ENCODE assay signal across 3 cellular contexts in the genomic region with DNA sequence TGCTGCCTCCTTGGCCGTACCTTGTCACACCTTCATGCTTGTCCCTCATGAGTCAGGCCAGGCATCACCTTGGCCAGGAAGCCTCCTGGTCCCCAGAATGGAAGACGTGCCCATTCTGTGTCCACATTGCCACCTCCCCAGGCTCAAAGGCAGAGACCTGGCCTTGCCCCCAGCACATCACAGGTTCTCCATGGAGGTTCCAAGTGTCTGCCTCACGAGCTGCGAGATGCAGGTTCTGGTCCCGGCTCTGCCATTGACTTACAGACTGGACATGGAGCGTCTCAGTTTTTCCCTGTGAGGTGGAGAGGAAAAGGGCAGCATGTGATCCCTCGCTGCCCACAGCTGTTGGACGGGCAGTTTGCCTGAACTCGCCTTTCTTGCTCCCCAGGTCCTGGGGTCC.
TF ChIP-seq lines count a peak whose summit lies in the region.

No MANE protein-coding gene starts in this region.

TF ChIP-seq in HEK293, 187 proteins besides CTCF, POLR2A, EP300 and RAD21:
- TF ChIP-seq ZNF544 (tag by site-specific recombination; IDR thresholded peaks at IDR 0.05) (no peak), ZNF777 (tag by site-specific recombination; IDR thresholded peaks at IDR 0.05; ENCODE audit: borderline replicate concordance) (0 out of 2 replicates have a peak, but pooled peaks have one; percentile 18)
TF ChIP-seq in HEK293: peak in this region for 1.

TF ChIP-seq in GM12878, 131 proteins besides CTCF, POLR2A, EP300 and RAD21:
- TF ChIP-seq NFIC (IDR thresholded peaks at IDR 0.05; ENCODE audit: low read depth, low read length) (no peak), TCF3 (IDR thresholded peaks at IDR 0.05; ENCODE audit: borderline replicate concordance, insufficient read depth, low read depth, low read length) (no peak), EED (IDR thresholded peaks at IDR 0.05; ENCODE audit: low read depth) (no peak), ZBTB11 (CRISPR knock-in tag; IDR thresholded peaks at IDR 0.05) (no peak), ZNF384 (IDR thresholded peaks at IDR 0.05; ENCODE audit: borderline replicate concordance, low read depth, low read length) (no peak), ZBTB33 (IDR thresholded peaks at IDR 0.05) (no peak), CREB1 (IDR thresholded peaks at IDR 0.05; ENCODE audit: low read depth) (no peak), NR2F1 (conservative IDR thresholded peaks at IDR 0.05) (no peak), RFX5 (IDR thresholded peaks at IDR 0.05; ENCODE audit: low read depth, low read length) (no peak), SMC3 (IDR thresholded peaks at IDR 0.05; ENCODE audit: borderline replicate concordance, low read length) (no peak), BMI1 (IDR thresholded peaks at IDR 0.05; ENCODE audit: borderline replicate concordance) (no peak), BRCA1 (IDR thresholded peaks at IDR 0.05; ENCODE audit: low read depth, low read length) (no peak), LARP7 (IDR thresholded peaks at IDR 0.05) (no peak), FOS (IDR thresholded peaks at IDR 0.05; ENCODE audit: borderline replicate concordance, extremely low read depth, insufficient read length) (no peak)
- TF ChIP-seq, protein P1, sequence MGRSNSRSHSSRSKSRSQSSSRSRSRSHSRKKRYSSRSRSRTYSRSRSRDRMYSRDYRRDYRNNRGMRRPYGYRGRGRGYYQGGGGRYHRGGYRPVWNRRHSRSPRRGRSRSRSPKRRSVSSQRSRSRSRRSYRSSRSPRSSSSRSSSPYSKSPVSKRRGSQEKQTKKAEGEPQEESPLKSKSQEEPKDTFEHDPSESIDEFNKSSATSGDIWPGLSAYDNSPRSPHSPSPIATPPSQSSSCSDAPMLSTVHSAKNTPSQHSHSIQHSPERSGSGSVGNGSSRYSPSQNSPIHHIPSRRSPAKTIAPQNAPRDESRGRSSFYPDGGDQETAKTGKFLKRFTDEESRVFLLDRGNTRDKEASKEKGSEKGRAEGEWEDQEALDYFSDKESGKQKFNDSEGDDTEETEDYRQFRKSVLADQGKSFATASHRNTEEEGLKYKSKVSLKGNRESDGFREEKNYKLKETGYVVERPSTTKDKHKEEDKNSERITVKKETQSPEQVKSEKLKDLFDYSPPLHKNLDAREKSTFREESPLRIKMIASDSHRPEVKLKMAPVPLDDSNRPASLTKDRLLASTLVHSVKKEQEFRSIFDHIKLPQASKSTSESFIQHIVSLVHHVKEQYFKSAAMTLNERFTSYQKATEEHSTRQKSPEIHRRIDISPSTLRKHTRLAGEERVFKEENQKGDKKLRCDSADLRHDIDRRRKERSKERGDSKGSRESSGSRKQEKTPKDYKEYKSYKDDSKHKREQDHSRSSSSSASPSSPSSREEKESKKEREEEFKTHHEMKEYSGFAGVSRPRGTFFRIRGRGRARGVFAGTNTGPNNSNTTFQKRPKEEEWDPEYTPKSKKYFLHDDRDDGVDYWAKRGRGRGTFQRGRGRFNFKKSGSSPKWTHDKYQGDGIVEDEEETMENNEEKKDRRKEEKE (IDR thresholded peaks at IDR 0.05): no peak

TF ChIP-seq in HepG2, 621 proteins besides CTCF, POLR2A, EP300 and RAD21:
- TF ChIP-seq TP53 (CRISPR knock-in tag; conservative IDR thresholded peaks at IDR 0.05) (no peak), KDM2A (CRISPR knock-in tag; IDR thresholded peaks at IDR 0.05; ENCODE audit: borderline replicate concordance, low read depth) (no peak), ZFP91 (CRISPR knock-in tag; IDR thresholded peaks at IDR 0.05; ENCODE audit: borderline replicate concordance) (0 out of 2 replicates have a peak, but pooled peaks have one; percentile 4), ASH2L (IDR thresholded peaks at IDR 0.05; ENCODE audit: insufficient read length, low read depth, low read length) (no peak), ZNF670 (CRISPR knock-in tag; IDR thresholded peaks at IDR 0.05; ENCODE audit: borderline replicate concordance) (no peak), SATB2 (CRISPR knock-in tag; IDR thresholded peaks at IDR 0.05) (no peak), ATF3 (CRISPR knock-in tag; IDR thresholded peaks at IDR 0.05) (no peak), TBX3 (IDR thresholded peaks at IDR 0.05; ENCODE audit: borderline replicate concordance) (no peak), HNRNPLL (IDR thresholded peaks at IDR 0.05; ENCODE audit: low read depth, low read length, poor library complexity, severe bottlenecking) (no peak), ZNF660 (CRISPR knock-in tag; IDR thresholded peaks at IDR 0.05; ENCODE audit: borderline replicate concordance, low read depth) (no peak), ZNF276 (CRISPR knock-in tag; IDR thresholded peaks at IDR 0.05; ENCODE audit: low read depth) (no peak), PHF20 (CRISPR knock-in tag; IDR thresholded peaks at IDR 0.05) (no peak), MED8 (CRISPR knock-in tag; IDR thresholded peaks at IDR 0.05; ENCODE audit: insufficient replicate concordance) (no peak), SP2 (CRISPR knock-in tag; IDR thresholded peaks at IDR 0.05) (0 out of 2 replicates have a peak, but pooled peaks have one; percentile 15), LRRFIP1 (CRISPR knock-in tag; conservative IDR thresholded peaks at IDR 0.05) (no peak), ZZZ3 (CRISPR knock-in tag; IDR thresholded peaks at IDR 0.05; ENCODE audit: borderline replicate concordance) (no peak), ETV6 (CRISPR knock-in tag; conservative IDR thresholded peaks at IDR 0.05) (no peak)
- TF ChIP-seq, protein P2, sequence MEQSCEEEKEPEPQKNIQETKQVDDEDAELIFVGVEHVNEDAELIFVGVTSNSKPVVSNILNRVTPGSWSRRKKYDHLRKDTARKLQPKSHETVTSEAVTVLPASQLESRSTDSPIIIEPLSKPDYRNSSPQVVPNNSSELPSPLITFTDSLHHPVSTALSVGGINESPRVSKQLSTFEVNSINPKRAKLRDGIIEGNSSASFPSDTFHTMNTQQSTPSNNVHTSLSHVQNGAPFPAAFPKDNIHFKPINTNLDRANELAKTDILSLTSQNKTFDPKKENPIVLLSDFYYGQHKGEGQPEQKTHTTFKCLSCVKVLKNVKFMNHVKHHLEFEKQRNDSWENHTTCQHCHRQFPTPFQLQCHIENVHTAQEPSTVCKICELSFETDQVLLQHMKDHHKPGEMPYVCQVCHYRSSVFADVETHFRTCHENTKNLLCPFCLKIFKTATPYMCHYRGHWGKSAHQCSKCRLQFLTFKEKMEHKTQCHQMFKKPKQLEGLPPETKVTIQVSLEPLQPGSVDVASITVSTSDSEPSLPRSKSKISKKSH (CRISPR knock-in tag; IDR thresholded peaks at IDR 0.05; ENCODE audit: borderline replicate concordance): peak; percentile 51; the same call in 1 of the 2 replicates
- TF ChIP-seq, protein P3, sequence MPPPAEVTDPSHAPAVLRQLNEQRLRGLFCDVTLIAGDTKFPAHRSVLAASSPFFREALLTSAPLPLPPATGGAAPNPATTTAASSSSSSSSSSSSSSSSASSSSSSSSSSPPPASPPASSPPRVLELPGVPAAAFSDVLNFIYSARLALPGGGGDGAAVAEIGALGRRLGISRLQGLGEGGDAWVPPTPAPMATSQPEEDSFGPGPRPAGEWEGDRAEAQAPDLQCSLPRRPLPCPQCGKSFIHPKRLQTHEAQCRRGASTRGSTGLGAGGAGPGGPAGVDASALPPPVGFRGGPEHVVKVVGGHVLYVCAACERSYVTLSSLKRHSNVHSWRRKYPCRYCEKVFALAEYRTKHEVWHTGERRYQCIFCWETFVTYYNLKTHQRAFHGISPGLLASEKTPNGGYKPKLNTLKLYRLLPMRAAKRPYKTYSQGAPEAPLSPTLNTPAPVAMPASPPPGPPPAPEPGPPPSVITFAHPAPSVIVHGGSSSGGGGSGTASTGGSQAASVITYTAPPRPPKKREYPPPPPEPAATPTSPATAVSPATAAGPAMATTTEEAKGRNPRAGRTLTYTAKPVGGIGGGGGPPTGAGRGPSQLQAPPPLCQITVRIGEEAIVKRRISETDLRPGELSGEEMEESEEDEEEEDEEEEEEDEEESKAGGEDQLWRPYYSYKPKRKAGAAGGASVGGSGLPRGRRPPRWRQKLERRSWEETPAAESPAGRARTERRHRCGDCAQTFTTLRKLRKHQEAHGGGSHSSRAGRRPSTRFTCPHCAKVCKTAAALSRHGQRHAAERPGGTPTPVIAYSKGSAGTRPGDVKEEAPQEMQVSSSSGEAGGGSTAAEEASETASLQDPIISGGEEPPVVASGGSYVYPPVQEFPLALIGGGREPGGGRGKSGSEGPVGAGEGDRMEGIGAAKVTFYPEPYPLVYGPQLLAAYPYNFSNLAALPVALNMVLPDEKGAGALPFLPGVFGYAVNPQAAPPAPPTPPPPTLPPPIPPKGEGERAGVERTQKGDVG (CRISPR knock-in tag; IDR thresholded peaks at IDR 0.05; ENCODE audit: borderline replicate concordance): no peak
